In genomic region chr1:57404914-57405313, GRCh38 we compare ENCODE assay signal across 23 cellular contexts. TPM values are rescaled to one million over a fixed set of nuclear protein-coding genes. Genes with fewer than 3 reads are reported as not detected.
"Had no signal": no experiment of that assay in that cellular context is flagged by ENCODE, and none has a peak within 500 bp of the region (broad histone marks: within the 10 kb centered on the region; RNA-seq: fewer than 3 reads in every experiment).

No MANE protein-coding gene starts in this region.

- H3K4me1 ChIP-seq: ascending aorta, Peyer's patch, SJSA1 had no signal

- H3K9me3 ChIP-seq: ascending aorta, Peyer's patch, SJSA1 had no signal

- H3K4me3 ChIP-seq: ascending aorta, Peyer's patch, SJSA1 had no signal

- ATAC-seq: activated CD8-positive, alpha-beta T cell treated with anti-CD3 and anti-CD28 coated beads, Interleukin-2, amount 10 ng/mL, durations not matched to agents 7 days and 5 days; T-helper 17 cell; WTC11 had no signal

- H3K27ac Mint-ChIP-seq: activated CD8-positive, alpha-beta T cell treated with anti-CD3 and anti-CD28 coated beads, Interleukin-2, amount 10 ng/mL, durations not matched to agents 7 days and 5 days; activated naive CD8-positive, alpha-beta T cell treated with anti-CD3 and anti-CD28 coated beads, Interleukin-2, amount 10 ng/mL, durations not matched to agents 7 days and 5 days; brain; T-helper 17 cell; WTC11 had no signal

- H3K4me3 Mint-ChIP-seq: activated CD8-positive, alpha-beta T cell treated with anti-CD3 and anti-CD28 coated beads, Interleukin-2, amount 10 ng/mL, durations not matched to agents 7 days and 5 days; activated naive CD8-positive, alpha-beta T cell treated with anti-CD3 and anti-CD28 coated beads, Interleukin-2, amount 10 ng/mL, durations not matched to agents 7 days and 5 days; brain; T-helper 17 cell; WTC11 had no signal

- H3K36me3 ChIP-seq: ascending aorta, Peyer's patch, SJSA1 had no signal

- H3K27ac ChIP-seq: ascending aorta, Peyer's patch, SJSA1 had no signal

- H3K27me3 Mint-ChIP-seq: activated naive CD8-positive, alpha-beta T cell treated with anti-CD3 and anti-CD28 coated beads, Interleukin-2, amount 10 ng/mL, durations not matched to agents 7 days and 5 days; brain had no signal

- H3K9me3 Mint-ChIP-seq: activated naive CD8-positive, alpha-beta T cell treated with anti-CD3 and anti-CD28 coated beads, Interleukin-2, amount 10 ng/mL, durations not matched to agents 7 days and 5 days; brain; WTC11 had no signal

- H3K27me3 ChIP-seq: ascending aorta, Peyer's patch had no signal

- H3K36me3 Mint-ChIP-seq: activated naive CD8-positive, alpha-beta T cell treated with anti-CD3 and anti-CD28 coated beads, Interleukin-2, amount 10 ng/mL, durations not matched to agents 7 days and 5 days; WTC11 had no signal

- H3K4me1 Mint-ChIP-seq: activated naive CD8-positive, alpha-beta T cell treated with anti-CD3 and anti-CD28 coated beads, Interleukin-2, amount 10 ng/mL, durations not matched to agents 7 days and 5 days had no signal

- DNase-seq: activated CD4-positive, alpha-beta T cell treated with anti-CD3 and anti-CD28 coated beads for 48 hours; activated CD4-positive, alpha-beta T cell treated with anti-CD3 and anti-CD28 coated beads, Interleukin-2, amount 50 U/mL, for 4 hours; activated CD4-positive, CD25-positive, alpha-beta regulatory T cell treated with anti-CD3 and anti-CD28 coated beads, Interleukin-2, amount 50 U/mL, for 72 hours; activated CD8-positive, alpha-beta memory T cell treated with anti-CD3 and anti-CD28 coated beads, Interleukin-2, amount 50 U/mL, for 48 hours; activated CD8-positive, alpha-beta T cell treated with anti-CD3 and anti-CD28 coated beads, Interleukin-2, amount 10 ng/mL, durations not matched to agents 7 days and 5 days; activated naive CD4-positive, alpha-beta T cell treated with anti-CD3 and anti-CD28 coated beads, Interleukin-2, amount 50 U/mL, for 16 hours; activated naive CD8-positive, alpha-beta T cell treated with anti-CD3 and anti-CD28 coated beads, Interleukin-2, amount 10 ng/mL, durations not matched to agents 7 days and 5 days; activated T-cell treated with anti-CD3 and anti-CD28 coated beads, Interleukin-2, amount 50 U/mL, for 1 hour; NCI-H1048; NCI-H146; NCI-H187 treated with DMSO at 0.1 percent for 48 hours; NCI-H2081 treated with DMSO at 0.1 percent for 48 hours; NCI-H446; NCI-H524; Peyer's patch; SHP77; T-helper 17 cell; T-helper 9 cell had no signal

RNA-seq across cellular contexts. Expression of gene DAB1, which starts 18.9 kb away (rescaled TPM):
- total RNA-seq: ascending aorta, LHCN-M2, SJSA1 had no signal
